10 cellular contexts compared by ENCODE assay signal in the genomic region with DNA sequence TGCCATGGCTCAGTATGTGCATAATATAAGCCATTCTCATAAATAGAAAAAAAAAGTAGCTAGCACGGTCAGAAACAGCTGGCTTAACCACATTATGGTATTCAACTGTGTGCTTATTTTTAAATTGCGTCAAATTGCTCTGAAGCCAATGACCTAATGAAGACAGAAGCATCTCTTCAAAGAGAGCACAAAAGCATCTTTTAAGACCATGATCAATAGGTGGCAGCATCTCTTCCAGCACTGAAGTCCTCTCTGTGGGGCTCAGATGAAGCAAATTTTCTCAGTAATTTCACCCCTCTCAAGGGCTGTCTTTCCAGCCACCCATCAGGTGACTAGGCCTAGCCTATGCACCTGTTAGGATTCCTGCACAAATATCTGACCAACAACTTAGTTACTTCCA.
DNase-seq lines count a peak whose midpoint lies in the region; ATAC-seq, FAIRE-seq and TF ChIP-seq lines count a peak whose summit lies in the region.
"Had no signal": no experiment of that assay in that cellular context is flagged by ENCODE, and none has a peak within 500 bp of the region (broad histone marks: within the 10 kb centered on the region; RNA-seq: fewer than 3 reads in every experiment).

No MANE protein-coding gene starts in this region.

- H3K27me3 ChIP-seq in H9 (ENCODE audit: insufficient read depth, low read length): no peaks in the 10 kb centered on the region

- no peak overlapping the region for H2AK5ac ChIP-seq in H9 (ENCODE audit: insufficient read length, low read length)

- H2BK12ac ChIP-seq in H9 (ENCODE audit: insufficient read length, low read depth, low read length): no peak overlapping the region

- H3K36me3 Mint-ChIP-seq in H9 (ENCODE audit: insufficient read depth in 1 of 3, low read depth in 3 of 3): peaks cover 0 to 4% (median 0%) of the 10 kb centered on the region in 3 experiments; a peak in 1 of 7 replicates

- no peak overlapping the region for H4K5ac ChIP-seq in H9 (ENCODE audit: insufficient read length, low read depth, low read length)

- no peak overlapping the region for H2BK5ac ChIP-seq in H9 (ENCODE audit: insufficient read length, low read length)

- FAIRE-seq in kidney (lab: Jason Lieb, UNC): no peak

- H3K4me2 ChIP-seq in H9 (ENCODE audit: insufficient read depth, insufficient read length, low read length): no peak overlapping the region

- H3K18ac ChIP-seq in H9 (ENCODE audit: insufficient read length, low read depth, low read length): no peak overlapping the region

- H2BK20ac ChIP-seq in H9 (ENCODE audit: low read depth, low read length, poor library complexity, severe bottlenecking): no peak overlapping the region

- H3K56ac ChIP-seq in H9 (ENCODE audit: insufficient read length, low read depth, low read length): no peak overlapping the region

- H3K4me3 Mint-ChIP-seq in H9: no peak overlapping the region; a peak in 1 of 5 replicates
- H3K4me3 Mint-ChIP-seq: central memory CD8-positive, alpha-beta T cell; naive thymus-derived CD8-positive, alpha-beta T cell had no signal

- no peak overlapping the region for H3K9ac ChIP-seq in H9 (ENCODE audit: extremely low read depth, insufficient read length, low read length)
- no peak overlapping the region for H3K9ac ChIP-seq in kidney (ENCODE audit: low read length in 2 of 2)

- no peak overlapping the region for H3T11ph ChIP-seq in H9 (ENCODE audit: low read length)

- H3K36me3 ChIP-seq in kidney (ENCODE audit: control insufficient read depth in 1 of 2, insufficient read depth in 2 of 2, low read length in 2 of 2): no peaks in the 10 kb centered on the region

- H3K9me3 Mint-ChIP-seq in H9: no peaks in the 10 kb centered on the region
- H3K9me3 Mint-ChIP-seq: naive thymus-derived CD8-positive, alpha-beta T cell had no signal

- H3K4me1 ChIP-seq in H9 (ENCODE audit: insufficient read depth, low read length) (no peaks in the 10 kb centered on the region), kidney (ENCODE audit: control insufficient read depth in 1 of 2, insufficient read depth in 1 of 2, low read depth in 1 of 2, low read length in 2 of 2) (peaks cover 3 to 12% of the 10 kb centered on the region in 2 donors)

- H3K23ac ChIP-seq in H9 (ENCODE audit: insufficient read length, low read depth, low read length): no peak overlapping the region

- H4K8ac ChIP-seq in H9 (replicated peaks; ENCODE audit: insufficient read length, low read depth, low read length): no peak overlapping the region

- no CpG with 5 or more reads among the region's 2 CpGs for WGBS in H9 (ENCODE audit: extremely low coverage, insufficient read length, low lambda C conversion rate)

- H4K20me1 ChIP-seq in H9 (ENCODE audit: control insufficient read depth, insufficient read depth, insufficient read length): no peaks in the 10 kb centered on the region

- no peak overlapping the region for H3K4ac ChIP-seq in H9 (ENCODE audit: low read depth, low read length)

- H3K23me2 ChIP-seq in H9 (ENCODE audit: insufficient read length, low read depth, low read length, poor library complexity, severe bottlenecking): no peaks in the 10 kb centered on the region

- no peak overlapping the region for H2BK120ac ChIP-seq in H9 (ENCODE audit: low read depth, low read length, poor library complexity, severe bottlenecking)

- H3K27ac Mint-ChIP-seq in H9: no peak overlapping the region
- H3K27ac Mint-ChIP-seq: naive thymus-derived CD8-positive, alpha-beta T cell had no signal

- H3K4me1 Mint-ChIP-seq in H9: peaks cover 2 to 6% of the 10 kb centered on the region in 2 experiments; a peak in 3 of 4 replicates
- H3K4me1 Mint-ChIP-seq: central memory CD8-positive, alpha-beta T cell; naive thymus-derived CD8-positive, alpha-beta T cell had no signal

- no peak overlapping the region for H4K91ac ChIP-seq in H9 (ENCODE audit: insufficient read length, low read depth, low read length)

- H3K27me3 Mint-ChIP-seq in H9 (ENCODE audit: low read depth): no peaks in the 10 kb centered on the region

- no peaks in the 10 kb centered on the region for H3K9me3 ChIP-seq in H9 (ENCODE audit: control insufficient read depth, low read depth, low read length)
- no peaks in the 10 kb centered on the region for H3K9me3 ChIP-seq in kidney (ENCODE audit: control insufficient read depth in 1 of 2, low read length in 2 of 2)

- no peak overlapping the region for H3K14ac ChIP-seq in H9 (ENCODE audit: insufficient read depth, low read length)

- intact Hi-C loops in kidney (cut with DNase I): no loop called here

- no peak for ATAC-seq in GM19324 (IDR thresholded peaks at IDR 0.05; ENCODE audit: low FRiP score, unreplicated experiment)
- ATAC-seq: naive thymus-derived CD8-positive, alpha-beta T cell had no signal

- peak; percentile 54 for DNase-seq in AG08396 (ENCODE audit: low spot score)
- DNase-seq in H9: no peak
- peak; percentile 44 for DNase-seq in amniotic epithelial cell (ENCODE audit: low read depth)
- DNase-seq in kidney: no peak
- DNase-seq in GM20000 (ENCODE audit: low spot score): no peak
- no peak for DNase-seq in activated CD4-positive, alpha-beta T cell treated with anti-CD3 and anti-CD28 coated beads for 4 hours
- no peak for DNase-seq in activated CD4-positive, alpha-beta T cell treated with anti-CD3 and anti-CD28 coated beads, Interleukin-2, amount 50 U/mL, for 4 hours
- DNase-seq: naive thymus-derived CD8-positive, alpha-beta T cell had no signal

- H3K79me1 ChIP-seq in H9 (ENCODE audit: insufficient read depth, low read depth, low read length, poor library complexity, severe bottlenecking): no peaks in the 10 kb centered on the region

- no peak overlapping the region for H2AFZ ChIP-seq in H9 (ENCODE audit: low read length)

- H3K27ac ChIP-seq in H9 (ENCODE audit: insufficient read length, low read depth, low read length): no peak overlapping the region
- H3K27ac ChIP-seq in kidney (ENCODE audit: low read depth in 2 of 2, low read length in 2 of 2): no peak overlapping the region

- TF ChIP-seq CTCF in H9 (conservative IDR thresholded peaks at IDR 0.05): peak; percentile 66
- TF ChIP-seq CTCF in kidney (IDR thresholded peaks at IDR 0.05; ENCODE audit: borderline replicate concordance, extremely low read depth, insufficient read depth): peak; percentile 18
- TF ChIP-seq CTCF in GM20000 (IDR thresholded peaks at IDR 0.05; ENCODE audit: extremely low read depth, missing control alignments): no peak

- no peak overlapping the region for H3K4me3 ChIP-seq in kidney (ENCODE audit: low read length in 2 of 2)

- no peak overlapping the region for H2BK15ac ChIP-seq in H9 (ENCODE audit: low read depth, low read length)

- no peaks in the 10 kb centered on the region for H3K79me2 ChIP-seq in H9 (ENCODE audit: insufficient read depth, low read length)

Comparison
In these comparisons a context has a peak if more than half of its experiments do, and no peak if none do; other contexts are left out.
1. DNase-seq: peak in AG08396 (single experiment) and amniotic epithelial cell (single experiment); none in H9 (single experiment), kidney (single experiment), GM20000 (single experiment), activated CD4-positive, alpha-beta T cell treated with anti-CD3 and anti-CD28 coated beads for 4 hours (0 of 2) and activated CD4-positive, alpha-beta T cell treated with anti-CD3 and anti-CD28 coated beads, Interleukin-2, amount 50 U/mL, for 4 hours (0 of 2).